ENCODE assay signal across 8 cellular contexts in genomic region chr16:10386517-10387377, GRCh38. TPM values are rescaled to one million over a fixed set of nuclear protein-coding genes. Genes with fewer than 3 reads are reported as not detected.
A peak's percentile ranks its signal among the peaks of the same experiment; 100 is the strongest.
DNase-seq lines count a peak whose midpoint lies in the region; ATAC-seq, FAIRE-seq and TF ChIP-seq lines count a peak whose summit lies in the region.

No MANE protein-coding gene starts in this region.

- H2BK15ac ChIP-seq in neuronal stem cell (ENCODE audit: low read length), result no peak overlapping the region

- H3K23ac ChIP-seq in neuronal stem cell (ENCODE audit: low read depth, low read length, poor library complexity), result no peak overlapping the region

- no peak overlapping the region for H3K4ac ChIP-seq in neuronal stem cell (ENCODE audit: low read length)

- H3K14ac ChIP-seq in neuronal stem cell (ENCODE audit: low read length), result no peak overlapping the region

- intact Hi-C loops in endothelial cell of umbilical vein (cut with micrococcal nuclease), result loop anchor here (1.0 to 10.0 kb wide), 5 partner anchors 19 to 558 kb away; partner anchors contain the start of genes CLEC16A, DEXI and NUBP1

- peak; percentile 40 for FAIRE-seq in endothelial cell of umbilical vein (lab: Jason Lieb, UNC)

- H4K91ac ChIP-seq in neuronal stem cell (ENCODE audit: low read depth, low read length, poor library complexity), result no peak overlapping the region

- H3K27ac ChIP-seq in DND-41 (ENCODE audit: low read length) (peak overlapping the region; percentile 79), OCI-LY1 (ENCODE audit: low read depth, low read length, poor library complexity, severe bottlenecking) (peak overlapping the region; percentile 67), endothelial cell of umbilical vein (ENCODE audit: insufficient read depth, low read depth, low read length) (peak overlapping the region; percentile 55), neuronal stem cell (replicated peaks; ENCODE audit: low read length) (no peak overlapping the region)

- peaks cover 55% of the 10 kb centered on the region for H3K4me1 ChIP-seq in DND-41 (ENCODE audit: insufficient read depth, low read length)
- H3K4me1 ChIP-seq in OCI-LY1 (ENCODE audit: insufficient read depth, low read length, severe bottlenecking), result peaks cover 43% of the 10 kb centered on the region
- H3K4me1 ChIP-seq in endothelial cell of umbilical vein (ENCODE audit: control insufficient read depth, extremely low read depth, insufficient read depth, low read length), result peaks cover 8% of the 10 kb centered on the region
- peaks cover 0 to 3% of the 10 kb centered on the region in 2 donors for H3K4me1 ChIP-seq in neuronal stem cell (ENCODE audit: control insufficient read depth in 2 of 2, insufficient read depth in 1 of 2, low read depth in 1 of 2, low read length in 2 of 2)

- H3K27me3 ChIP-seq in DND-41 (ENCODE audit: insufficient read depth, low read length, poor library complexity) (peaks cover 5% of the 10 kb centered on the region), OCI-LY1 (ENCODE audit: insufficient read depth, low read length) (no peaks in the 10 kb centered on the region), endothelial cell of umbilical vein (ENCODE audit: control insufficient read depth in 2 of 2, insufficient read depth in 2 of 2, low read length in 2 of 2) (no peaks in the 10 kb centered on the region), neuronal stem cell (ENCODE audit: control insufficient read depth in 3 of 3, insufficient read depth in 3 of 3, low read depth in 1 of 3, low read length in 3 of 3) (no peaks in the 10 kb centered on the region)

- no peak overlapping the region for H3K18ac ChIP-seq in neuronal stem cell (ENCODE audit: low read length)

- TF ChIP-seq CTCF in DND-41 (IDR thresholded peaks at IDR 0.05; ENCODE audit: borderline replicate concordance, extremely low read depth, low read length, poor library complexity, severe bottlenecking) (no peak), OCI-LY1 (IDR thresholded peaks at IDR 0.05; ENCODE audit: low read length) (no peak), endothelial cell of umbilical vein (IDR thresholded peaks at IDR 0.05; ENCODE audit: extremely low read depth in 1 of 2, insufficient read depth in 1 of 2, low read depth in 1 of 2, low read length in 2 of 2) (no peak)

- POLR2A ChIA-PET in endothelial cell of umbilical vein (lab: Charles Lee), result no interaction called here

- H3K9me3 ChIP-seq in DND-41 (ENCODE audit: insufficient read depth, low read length, severe bottlenecking) (peaks cover 2% of the 10 kb centered on the region), OCI-LY1 (ENCODE audit: low read length) (no peaks in the 10 kb centered on the region), endothelial cell of umbilical vein (replicated peaks; ENCODE audit: control insufficient read depth, insufficient read depth, low read length) (no peaks in the 10 kb centered on the region), neuronal stem cell (replicated peaks in 1 of 2; ENCODE audit: control insufficient read depth in 2 of 2, insufficient read depth in 1 of 2, low read depth in 1 of 2, low read length in 2 of 2) (peaks cover 4 to 28% of the 10 kb centered on the region in 2 donors)

- no peak for DNase-seq in DND-41
- peak; percentile 57 for DNase-seq in endothelial cell of umbilical vein (ENCODE audit: low read depth, low spot score)
- DNase-seq in neuronal stem cell (ENCODE audit: low spot score), result no peak
- DNase-seq in NCI-H2029 (lab: John Stamatoyannopoulos, UW), result no peak
- DNase-seq in DMS114 treated with DMSO at 0.1 percent for 48 hours (lab: John Stamatoyannopoulos, UW; ENCODE audit: unreplicated experiment), result no peak
- DNase-seq in NCI-H1930 (lab: John Stamatoyannopoulos, UW), result no peak

- no peak overlapping the region for H2BK12ac ChIP-seq in neuronal stem cell (ENCODE audit: low read length)

- H3K9me2 ChIP-seq in OCI-LY1 (ENCODE audit: low read depth, low read length), result no peaks in the 10 kb centered on the region

- no peak overlapping the region for H4K8ac ChIP-seq in neuronal stem cell (ENCODE audit: low read depth, low read length)

- ATAC-seq in DND-41 (ENCODE audit: insufficient read depth, low read depth), result no peak
- no peak for ATAC-seq in GM18520 (IDR thresholded peaks at IDR 0.05; ENCODE audit: unreplicated experiment)

- BruUV-seq in endothelial cell of umbilical vein (replicated peaks; lab: Mats Ljungman, UMichigan), result TSS peak; percentile 53

- H3K9ac ChIP-seq in DND-41 (ENCODE audit: low read depth, low read length) (peak overlapping the region; percentile 82), OCI-LY1 (ENCODE audit: low read length) (peak overlapping the region; percentile 90), endothelial cell of umbilical vein (replicated peaks; ENCODE audit: extremely low read depth, insufficient read depth, low read length) (peak overlapping the region; percentile 89), neuronal stem cell (ENCODE audit: low read depth, low read length, poor library complexity) (no peak overlapping the region)

- no peaks in the 10 kb centered on the region for H3K79me1 ChIP-seq in neuronal stem cell (ENCODE audit: low read depth, low read length)

- H3K4me2 ChIP-seq in DND-41 (ENCODE audit: insufficient read depth, low read length) (peak overlapping the region; percentile 58), OCI-LY1 (ENCODE audit: low read length) (peak overlapping the region; percentile 68), endothelial cell of umbilical vein (ENCODE audit: insufficient read depth, low read length) (peak overlapping the region; percentile 84), neuronal stem cell (ENCODE audit: insufficient read depth, low read length, poor library complexity, severe bottlenecking) (peak overlapping the region; percentile 69)

- CTCF ChIA-PET in endothelial cell of umbilical vein (lab: Charles Lee), result interaction anchor here (1.3 to 1.9 kb wide), 2 partner anchors 16 to 123 kb away, joined by 3 to 6 read pairs; no protein-coding TSS in a partner anchor

- H2BK5ac ChIP-seq in neuronal stem cell (ENCODE audit: low read length), result no peak overlapping the region

- H2AFZ ChIP-seq in DND-41 (ENCODE audit: low read depth, low read length), result peak overlapping the region; percentile 85
- H2AFZ ChIP-seq in OCI-LY1 (ENCODE audit: low read length), result no peak overlapping the region
- peak overlapping the region; percentile 82 for H2AFZ ChIP-seq in endothelial cell of umbilical vein (ENCODE audit: low read depth, low read length)
- peak overlapping the region; percentile 93 for H2AFZ ChIP-seq in neuronal stem cell (ENCODE audit: low read length)

- H3F3A ChIP-seq in OCI-LY1 (ENCODE audit: insufficient read depth, low read length), result no peaks in the 10 kb centered on the region

- H2AK5ac ChIP-seq in neuronal stem cell (ENCODE audit: low read depth, low read length), result no peak overlapping the region

- H3K4me3 ChIP-seq in DND-41 (ENCODE audit: low read depth in 1 of 2, low read length in 2 of 2) (peak overlapping the region; percentile 86), OCI-LY1 (ENCODE audit: low read depth, low read length, poor library complexity, severe bottlenecking) (peak overlapping the region; percentile 91), endothelial cell of umbilical vein (replicated peaks in 1 of 3; ENCODE audit: insufficient read depth in 1 of 3, low read depth in 1 of 3, low read length in 3 of 3) (peak overlapping the region; percentile 72 to 94 (median 94)), neuronal stem cell (ENCODE audit: low read length in 2 of 2) (peak overlapping the region; percentile 75 to 89)

- H4K20me1 ChIP-seq in DND-41 (ENCODE audit: insufficient read depth, low read length), result no peaks in the 10 kb centered on the region
- no peaks in the 10 kb centered on the region for H4K20me1 ChIP-seq in OCI-LY1 (ENCODE audit: insufficient read depth, low read length)
- H4K20me1 ChIP-seq in endothelial cell of umbilical vein (replicated peaks; ENCODE audit: control insufficient read depth, extremely low read depth, insufficient read depth, low read length), result no peaks in the 10 kb centered on the region

- H3K79me2 ChIP-seq in DND-41 (ENCODE audit: insufficient read depth, low read length) (peaks cover 32% of the 10 kb centered on the region), OCI-LY1 (ENCODE audit: insufficient read depth, low read length) (peaks cover 38% of the 10 kb centered on the region), endothelial cell of umbilical vein (ENCODE audit: control insufficient read depth, insufficient read depth, low read length) (peaks cover 4% of the 10 kb centered on the region)

- dilution Hi-C loops in endothelial cell of umbilical vein (cut with MboI; ENCODE audit: extremely low pct_ligation_motif_present, low sequenced_read_pairs), result no loop called here

- no peak for TF ChIP-seq POLR2A in endothelial cell of umbilical vein (IDR thresholded peaks at IDR 0.05; ENCODE audit: low read depth, low read length)

- no CpG with 5 or more reads among the region's 18 CpGs for WGBS in neuronal stem cell (ENCODE audit: extremely low coverage in 2 of 2, insufficient read length in 2 of 2, insufficient replicate concordance in 1 of 2), 2 donors

- no peaks in the 10 kb centered on the region for H3K9me1 ChIP-seq in endothelial cell of umbilical vein (replicated peaks; ENCODE audit: control insufficient read depth, extremely low read depth, insufficient read depth, low read length)

- H3K36me3 ChIP-seq in DND-41 (ENCODE audit: insufficient read depth, low read length) (peaks cover 8% of the 10 kb centered on the region; the same call in 1 of the 2 replicates), OCI-LY1 (ENCODE audit: insufficient read depth, low read length) (peaks cover 49% of the 10 kb centered on the region), endothelial cell of umbilical vein (ENCODE audit: control insufficient read depth in 2 of 2, extremely low read depth in 1 of 2, insufficient read depth in 2 of 2, low read length in 2 of 2) (no peaks in the 10 kb centered on the region), neuronal stem cell (replicated peaks in 1 of 2; ENCODE audit: control insufficient read depth in 2 of 2, insufficient read depth in 2 of 2, low read length in 2 of 2) (peaks cover 3 to 30% of the 10 kb centered on the region in 2 donors)

- H2BK120ac ChIP-seq in neuronal stem cell (ENCODE audit: low read depth, low read length), result peak overlapping the region; percentile 61

TF ChIP-seq in endothelial cell of umbilical vein, 7 proteins besides CTCF, POLR2A, EP300 and RAD21 (continues in another document):
- TF ChIP-seq MYC (IDR thresholded peaks at IDR 0.05; ENCODE audit: low read depth, low read length), result no peak
- TF ChIP-seq JUN (IDR thresholded peaks at IDR 0.05; ENCODE audit: borderline replicate concordance, insufficient read depth, insufficient read length, low read depth), result no peak

RNA-seq across cellular contexts. Expression of gene ATF7IP2, which starts 0.9 kb away (rescaled TPM):
- total RNA-seq in endothelial cell of umbilical vein, result 13.0 and 14.6 TPM in 2 replicates
- 8.1 and 9.7 TPM in 2 replicates for polyA plus RNA-seq in endothelial cell of umbilical vein
- 9.0 and 9.9 TPM in 2 replicates for polyA plus RNA-seq in endothelial cell of umbilical vein (2011; cell fraction: cytosol; rRNA removed)
- polyA plus RNA-seq in endothelial cell of umbilical vein (2011; cell fraction: nucleus; rRNA removed), result 33.0 and 47.2 TPM in 2 replicates
- 9.6 and 10.6 TPM in 2 replicates for polyA plus RNA-seq in endothelial cell of umbilical vein (2012)
- 18.7 and 26.9 TPM in 2 replicates for polyA minus RNA-seq in endothelial cell of umbilical vein
- not detected for polyA minus RNA-seq in endothelial cell of umbilical vein (2011; cell fraction: cytosol; rRNA and poly(A)+ RNA removed)
- 26.8 and 40.1 TPM in 2 replicates for polyA minus RNA-seq in endothelial cell of umbilical vein (2011; cell fraction: nucleus; rRNA and poly(A)+ RNA removed)
- polyA plus RNA-seq in neuronal stem cell (2013, experiment 1 of 2), result 9.4 TPM
- 9.5 TPM for polyA plus RNA-seq in neuronal stem cell (2013, experiment 2 of 2)
